8 cellular contexts compared by ENCODE assay signal in the genomic region with DNA sequence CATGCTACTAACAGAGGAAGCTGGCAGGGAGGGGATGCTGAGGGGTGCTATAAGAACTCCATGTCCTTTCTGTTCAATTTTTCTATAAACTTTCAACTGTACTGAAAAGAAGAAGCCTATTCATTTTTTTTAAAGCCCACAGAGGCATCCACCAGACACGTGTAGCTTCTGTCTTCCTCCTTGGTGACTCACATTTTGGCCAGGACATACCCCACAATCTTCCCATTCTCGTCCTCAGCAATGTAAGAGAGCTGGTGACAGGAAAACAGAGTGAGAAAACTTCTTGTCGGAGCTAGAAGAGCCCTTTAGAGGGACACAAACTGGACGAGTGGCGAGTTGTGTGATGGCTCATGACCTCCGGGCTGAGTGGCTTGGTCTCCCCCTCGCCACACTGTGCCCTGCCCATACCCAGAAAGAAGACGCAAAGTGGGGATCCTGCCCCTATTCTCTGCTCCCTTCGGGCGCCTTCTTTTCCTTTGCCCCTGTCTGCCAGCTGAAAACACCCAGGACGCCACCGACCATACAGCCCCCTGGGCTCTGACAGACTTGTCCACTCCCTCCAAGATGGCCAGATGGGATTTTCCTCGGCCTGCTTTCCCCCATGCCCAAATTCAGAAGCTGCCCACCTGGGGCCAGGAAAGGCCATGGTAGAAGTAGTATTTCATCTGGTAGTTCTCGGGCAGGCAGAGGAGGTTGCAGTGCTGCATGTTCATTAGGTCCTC. TPM values are rescaled to one million over a fixed set of nuclear protein-coding genes. Genes with fewer than 3 reads are reported as not detected.
DNase-seq lines count a peak whose midpoint lies in the region; ATAC-seq and TF ChIP-seq lines count a peak whose summit lies in the region.

No MANE protein-coding gene starts in this region.

- H3K27ac ChIP-seq in GM23248 (peak overlapping the region; percentile 45), right cardiac atrium (ENCODE audit: low read length) (no peak overlapping the region), spleen (peak overlapping the region in 6 of 8 donors; percentile 54 to 89 (median 80))

- ATAC-seq in T-cell (replicated peaks in 1 of 4) (no peak), right cardiac atrium (no peak), GM19023 (IDR thresholded peaks at IDR 0.05; ENCODE audit: unreplicated experiment) (no peak), HG03045 (IDR thresholded peaks at IDR 0.05; ENCODE audit: unreplicated experiment) (no peak)

- H3K9me3 Mint-ChIP-seq in T-cell: no peaks in the 10 kb centered on the region

- H3K9ac ChIP-seq in GM23248: peak overlapping the region; percentile 85

- 0 out of 2 replicates have a peak, but pooled peaks cover 5% of the 10 kb centered on the region for H3F3A ChIP-seq in GM23248 (ENCODE audit: insufficient read depth)

- no peaks in the 10 kb centered on the region for H3K27me3 ChIP-seq in GM23248 (replicated peaks; ENCODE audit: insufficient read depth)
- no peaks in the 10 kb centered on the region for H3K27me3 ChIP-seq in right cardiac atrium (ENCODE audit: control insufficient read depth, insufficient read depth)
- H3K27me3 ChIP-seq in spleen (replicated peaks in 1 of 7): peaks cover 0 to 9% (median 0%) of the 10 kb centered on the region in 7 donors

- no peaks in the 10 kb centered on the region for H3K9me3 ChIP-seq in GM23248 (ENCODE audit: low read depth)
- no peaks in the 10 kb centered on the region for H3K9me3 ChIP-seq in right cardiac atrium (ENCODE audit: control insufficient read depth, low read length)
- H3K9me3 ChIP-seq in spleen: no peaks in the 10 kb centered on the region

- intact Hi-C loops in right cardiac atrium (cut with DNase I): no loop called here
- intact Hi-C loops in spleen (cut with DNase I; ENCODE audit: low total_unique reads): no loop called here

- 3 to 6% methylated on average over 7 to 14 of the region's 14 CpGs for WGBS in GM23248 (ENCODE audit: low coverage in 1 of 2, low lambda C conversion rate in 2 of 2, missing lambda C conversion rate in 2 of 2), 2 experiments
- 22% methylated on average over 14 of the region's 14 CpGs for WGBS in right cardiac atrium
- 32 to 51% (median 42%) methylated on average over 10 to 14 of the region's 14 CpGs for WGBS in spleen, 5 donors

- no peaks in the 10 kb centered on the region for H4K20me1 ChIP-seq in GM23248 (ENCODE audit: insufficient read depth)

- 0 out of 2 replicates have a peak overlapping the region, but pooled peaks have one; percentile 51 for H2AFZ ChIP-seq in GM23248

- peaks cover 6% of the 10 kb centered on the region for H3K36me3 Mint-ChIP-seq in T-cell

- in situ Hi-C loops in GM23248 (cut with MboI): loop anchor here (10.0 kb wide), 1 partner anchor 179 kb away; no protein-coding TSS in a partner anchor

- peak overlapping the region; percentile 91 for H3K4me2 ChIP-seq in GM23248 (ENCODE audit: unreplicated experiment)

- H3K4me3 ChIP-seq in GM23248: peak overlapping the region; percentile 86
- H3K4me3 ChIP-seq in right cardiac atrium (ENCODE audit: low read length): peak overlapping the region; percentile 84
- peak overlapping the region; percentile 49 to 93 (median 67) for H3K4me3 ChIP-seq in spleen

- H3K4me3 Mint-ChIP-seq in T-cell: peak overlapping the region; percentile 83 to 85 (median 84)

- DNase-seq in GM23248 (peak; percentile 75), T-cell (no peak), right cardiac atrium (no peak), spleen (no peak), NCI-H2196 treated with DMSO at 0.1 percent for 48 hours (lab: John Stamatoyannopoulos, UW; ENCODE audit: unreplicated experiment) (no peak)
- no peak for DNase-seq in central memory CD4-positive, alpha-beta T cell

- H3K79me2 ChIP-seq in GM23248 (ENCODE audit: insufficient read depth): peaks cover 41% of the 10 kb centered on the region

- H3K36me3 ChIP-seq in GM23248 (ENCODE audit: low read depth) (no peaks in the 10 kb centered on the region), spleen (peaks cover 0 to 57% (median 11%) of the 10 kb centered on the region in 6 donors)

- TF ChIP-seq CTCF in spleen (IDR thresholded peaks at IDR 0.05 in 8 of 11, conservative IDR thresholded peaks at IDR 0.05 in 3 of 11): no peak

- no peaks in the 10 kb centered on the region for H3K4me1 ChIP-seq in GM23248 (ENCODE audit: insufficient read depth)
- H3K4me1 ChIP-seq in right cardiac atrium (ENCODE audit: control insufficient read depth, insufficient read depth, low read length): no peaks in the 10 kb centered on the region
- H3K4me1 ChIP-seq in spleen: peaks cover 11 to 58% (median 39%) of the 10 kb centered on the region in 6 donors

- no peak for TF ChIP-seq POLR2A in spleen (IDR thresholded peaks at IDR 0.05)

- no peaks in the 10 kb centered on the region for H3K9me2 ChIP-seq in GM23248 (ENCODE audit: insufficient read depth)

- CTCF ChIA-PET in T-cell (lab: Charles Lee): interaction anchor here (1.0 to 1.9 kb wide), 5 partner anchors 10 to 23 kb away, joined by 3 to 4 read pairs (median 4); no protein-coding TSS in a partner anchor

- POLR2A ChIA-PET in T-cell (lab: Charles Lee): no interaction called here

- H3K27ac Mint-ChIP-seq in T-cell: peak overlapping the region; percentile 62 to 86

- H3K4me1 Mint-ChIP-seq in T-cell: peaks cover 21 to 27% (median 27%) of the 10 kb centered on the region in 3 donors

- H3K27me3 Mint-ChIP-seq in T-cell: peaks cover 0 to 10% of the 10 kb centered on the region in 2 donors

RNA-seq across cellular contexts. Expression of gene NAA10, which starts 0.9 kb away (rescaled TPM):
- total RNA-seq in GM23248 (2014; rRNA removed; shearing (Covaris generic)): 105 and 154 TPM in 2 replicates
- polyA plus RNA-seq in GM23248 (2016; fragmentation: Nextera tagmentation; extraction: Ambion mirVana) (161 and 166 TPM in 2 replicates), right cardiac atrium (108 TPM), spleen (100 to 1,000 TPM; 123 to 174 (median 168) TPM)
- total RNA-seq in T-cell (10 to 100 TPM; 53.3 to 98.2 (median 80.0) TPM), right cardiac atrium (10 to 100 TPM; 61.1 to 75.5 (median 66.2) TPM), spleen (10 to 100 TPM; 56.4 to 89.1 (median 85.5) TPM)

RNA-seq across cellular contexts. Expression of gene ARHGAP4, which starts 7.8 kb away (rescaled TPM):
- 2.8 TPM in 1 of 2 replicates, not detected in the other for total RNA-seq in GM23248 (2014; rRNA removed; shearing (Covaris generic))
- polyA plus RNA-seq in GM23248 (2016; fragmentation: Nextera tagmentation; extraction: Ambion mirVana) (0.43 and 0.45 TPM in 2 replicates), right cardiac atrium (20.5 TPM), spleen (100 to 1,000 TPM; 297 to 713 (median 635) TPM)
- total RNA-seq in T-cell (100 to 1,000 TPM; 420 to 485 (median 468) TPM), right cardiac atrium (10 to 100 TPM; 13.4 to 22.9 (median 14.9) TPM), spleen (100 to 1,000 TPM; 176 to 317 (median 236) TPM)

RNA-seq across cellular contexts. Expression of gene RENBP, which starts 10.5 kb away (rescaled TPM):
- total RNA-seq in GM23248 (2014; rRNA removed; shearing (Covaris generic)): 0.11 TPM in 1 of 2 replicates, not detected in the other
- polyA plus RNA-seq in GM23248 (2016; fragmentation: Nextera tagmentation; extraction: Ambion mirVana): not detected in 2 replicates
- 10 to 100 TPM; 10.2 to 23.5 (median 19.5) TPM for total RNA-seq in T-cell
- 10 to 100 TPM; 14.0 to 17.7 (median 15.7) TPM for total RNA-seq in right cardiac atrium
- 13.3 TPM for polyA plus RNA-seq in right cardiac atrium
- 100 to 1,000 TPM in 1 of 7 donors, 10 to 100 TPM in 6; 42.0 to 105 (median 63.6) TPM for total RNA-seq in spleen
- 10 to 100 TPM; 44.3 to 91.3 (median 47.9) TPM for polyA plus RNA-seq in spleen

RNA-seq across cellular contexts. Expression of gene AVPR2, which starts 29.4 kb away (rescaled TPM):
- total RNA-seq in GM23248 (2014; rRNA removed; shearing (Covaris generic)): not detected in 2 replicates
- polyA plus RNA-seq in GM23248 (2016; fragmentation: Nextera tagmentation; extraction: Ambion mirVana) (not detected in 2 replicates), right cardiac atrium (4.1 TPM), spleen (under 1 TPM; 0.22 to 0.77 (median 0.26) TPM)
- total RNA-seq in T-cell (not detected), right cardiac atrium (1 to 10 TPM; 1.6 to 3.7 (median 2.5) TPM), spleen (under 1 TPM in 1 of 7 donors, not detected in 6; 0.52 TPM)

RNA-seq across cellular contexts. Expression of gene HCFC1, which starts 37.7 kb away (rescaled TPM):
- total RNA-seq in GM23248 (2014; rRNA removed; shearing (Covaris generic)): 24.0 and 26.4 TPM in 2 replicates
- polyA plus RNA-seq in GM23248 (2016; fragmentation: Nextera tagmentation; extraction: Ambion mirVana) (12.5 and 12.6 TPM in 2 replicates), right cardiac atrium (17.3 TPM), spleen (10 to 100 TPM in 2 of 3 donors, 1 to 10 TPM in 1; 9.5 to 22.7 (median 11.4) TPM)
- total RNA-seq in T-cell (10 to 100 TPM; 67.1 to 73.4 (median 69.2) TPM), right cardiac atrium (10 to 100 TPM; 26.9 to 41.4 (median 32.9) TPM), spleen (10 to 100 TPM; 50.6 to 86.5 (median 62.1) TPM)

Comparison
In these comparisons a context has a peak if more than half of its experiments do, and no peak if none do; other contexts are left out.
1. RNA of gene ARHGAP4, which starts 7.8 kb away (total RNA-seq): 420 to 485 TPM in T-cell and 176 to 317 TPM in spleen; 13.4 to 22.9 TPM in right cardiac atrium and 2.8 TPM in GM23248; every median in the first group is over 4 times any median in the second.
2. RNA of gene RENBP, which starts 10.5 kb away (total RNA-seq): 42.0 to 105 TPM in spleen, 10.2 to 23.5 TPM in T-cell and 14.0 to 17.7 TPM in right cardiac atrium; 0.11 TPM in GM23248; every median in the first group is over 10 times any median in the second.
3. Peak in every context shown above with its lines, with median percentiles within 50 percentile points of each other: H3K4me3 ChIP-seq.